Comparison of ENCODE assay signal across 1 cellular context in genomic region chr12:46360370-46360769, GRCh38.
A peak's percentile ranks its signal among the peaks of the same experiment; 100 is the strongest.
TF ChIP-seq lines count a peak whose summit lies in the region.

No MANE protein-coding gene starts in this region.

TF ChIP-seq in HEK293, 187 proteins besides CTCF, POLR2A, EP300 and RAD21 (continued from another document):
- peak; percentile 31; the same call in 1 of the 2 replicates for TF ChIP-seq ATF2 (tag by site-specific recombination; IDR thresholded peaks at IDR 0.05; ENCODE audit: low read depth)
- TF ChIP-seq PBX3 (CRISPR knock-in tag; IDR thresholded peaks at IDR 0.05): no peak
